Comparison of ENCODE assay signal across 1 cellular context in the genomic region with DNA sequence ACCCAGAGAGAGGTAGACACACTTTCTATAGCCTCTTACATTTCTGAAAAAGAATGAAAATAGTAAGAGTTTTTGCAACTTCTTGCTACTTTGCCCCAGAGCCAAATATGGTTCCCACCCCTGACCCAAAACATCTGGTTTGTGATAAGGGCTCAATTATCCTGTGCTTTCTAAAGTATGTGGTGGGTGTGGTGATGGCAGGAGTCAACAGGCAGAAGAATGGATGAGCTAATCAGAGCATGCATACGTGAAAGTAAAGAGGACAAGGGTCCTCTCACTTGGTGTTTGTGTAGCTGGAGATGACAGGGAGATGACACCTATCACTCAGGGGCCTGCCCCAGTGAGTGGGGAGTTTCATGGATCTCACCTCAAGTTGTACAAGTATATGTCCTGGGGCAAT.
A peak's percentile ranks its signal among the peaks of the same experiment; 100 is the strongest.
TF ChIP-seq lines count a peak whose summit lies in the region.

No MANE protein-coding gene starts in this region.

TF ChIP-seq in K562, 482 proteins besides CTCF, POLR2A, EP300 and RAD21 (continued from another document and continues in another):
- TF ChIP-seq RCOR1 (IDR thresholded peaks at IDR 0.05; ENCODE audit: borderline replicate concordance in 1 of 2, low read depth in 2 of 2, low read length in 2 of 2) (peak; percentile 42 to 96; a peak in 2 of 4 replicates), RNF2 (IDR thresholded peaks at IDR 0.05) (no peak; the same call in 1 of the 2 replicates), MEF2A (IDR thresholded peaks at IDR 0.05; ENCODE audit: control insufficient read depth, low read depth, low read length) (peak; percentile 31; the same call in 1 of the 2 replicates), FOXK2 (conservative IDR thresholded peaks at IDR 0.05 in 1 of 2, IDR thresholded peaks at IDR 0.05 in 1 of 2; ENCODE audit: low read depth in 2 of 2) (peak; percentile 87 to 90), KLF1 (tag; IDR thresholded peaks at IDR 0.05) (peak; percentile 55; the same call in 1 of the 2 replicates), TAL1 (IDR thresholded peaks at IDR 0.05) (peak; percentile 91), RAD51 (IDR thresholded peaks at IDR 0.05; ENCODE audit: borderline replicate concordance, low read depth) (0 out of 2 replicates have a peak, but pooled peaks have one; percentile 25), BHLHE40 (IDR thresholded peaks at IDR 0.05; ENCODE audit: low read length) (peak; percentile 48; the same call in 1 of the 2 replicates), SMARCE1 (IDR thresholded peaks at IDR 0.05) (peak; percentile 84), MTA3 (IDR thresholded peaks at IDR 0.05; ENCODE audit: borderline replicate concordance) (0 out of 2 replicates have a peak, but pooled peaks have one; percentile 57), THRAP3 (IDR thresholded peaks at IDR 0.05; ENCODE audit: borderline replicate concordance) (no peak), MBD2 (IDR thresholded peaks at IDR 0.05; ENCODE audit: borderline replicate concordance, low read depth) (0 out of 2 replicates have a peak, but pooled peaks have one; percentile 35), ZEB2 (IDR thresholded peaks at IDR 0.05) (peak; percentile 84), HOXB6 (CRISPR knock-in tag; IDR thresholded peaks at IDR 0.05; ENCODE audit: borderline replicate concordance) (no peak), HMG20B (CRISPR knock-in tag; IDR thresholded peaks at IDR 0.05) (no peak), POLR2AphosphoS5 (IDR thresholded peaks at IDR 0.05; ENCODE audit: control insufficient read depth, insufficient read depth, low read depth, low read length) (peak; percentile 85), ZFPM2 (CRISPR knock-in tag; IDR thresholded peaks at IDR 0.05) (no peak), PURB (CRISPR knock-in tag; IDR thresholded peaks at IDR 0.05; ENCODE audit: low read depth) (no peak), LARP7 (IDR thresholded peaks at IDR 0.05) (no peak), RFX5 (IDR thresholded peaks at IDR 0.05; ENCODE audit: low read depth, low read length) (no peak), GATA2 (CRISPR knock-in tag; IDR thresholded peaks at IDR 0.05) (peak; percentile 51; the same call in 1 of the 2 replicates), MIER1 (IDR thresholded peaks at IDR 0.05; ENCODE audit: low read depth) (no peak), NBN (IDR thresholded peaks at IDR 0.05; ENCODE audit: low read depth) (peak; percentile 77), FOXA3 (CRISPR knock-in tag; conservative IDR thresholded peaks at IDR 0.05 in 1 of 2, IDR thresholded peaks at IDR 0.05 in 1 of 2) (peak; percentile 36 to 71; a peak in 1 of 4 replicates), ZNF121 (CRISPR knock-in tag; conservative IDR thresholded peaks at IDR 0.05) (no peak), YY1 (IDR thresholded peaks at IDR 0.05; ENCODE audit: borderline replicate concordance in 1 of 3, control insufficient read depth in 1 of 3, extremely low read depth in 1 of 3, insufficient read depth in 3 of 3, insufficient read length in 1 of 3, insufficient replicate concordance in 2 of 3, low read depth in 1 of 3, low read length in 2 of 3) (peak in 1 of 3 experiments; percentile 51), ZNF124 (CRISPR knock-in tag; IDR thresholded peaks at IDR 0.05) (no peak), HDAC1 (IDR thresholded peaks at IDR 0.05) (peak in 1 of 2 experiments; percentile 91; a peak in 2 of 4 replicates), DACH1 (IDR thresholded peaks at IDR 0.05; ENCODE audit: partially characterized antibody) (peak; percentile 46), CREB1 (IDR thresholded peaks at IDR 0.05) (peak; percentile 47; the same call in 1 of the 2 replicates), CREB1 (CRISPR knock-in tag; IDR thresholded peaks at IDR 0.05) (no peak), NFYB (IDR thresholded peaks at IDR 0.05; ENCODE audit: extremely low read depth, insufficient read length) (no peak), ETV1 (tag; conservative IDR thresholded peaks at IDR 0.05; ENCODE audit: low read depth) (no peak), GTF2A2 (tag; IDR thresholded peaks at IDR 0.05) (no peak), GTF2E2 (tag; IDR thresholded peaks at IDR 0.05) (no peak), BDP1 (IDR thresholded peaks at IDR 0.05; ENCODE audit: insufficient read depth, insufficient read length) (no peak), HDAC3 (IDR thresholded peaks at IDR 0.05; ENCODE audit: borderline replicate concordance, partially characterized antibody) (peak; percentile 79), C11orf30 (IDR thresholded peaks at IDR 0.05; ENCODE audit: low read depth) (no peak), GABPB2 (CRISPR knock-in tag; conservative IDR thresholded peaks at IDR 0.05) (no peak), MAZ (CRISPR knock-in tag; conservative IDR thresholded peaks at IDR 0.05 in 1 of 2, IDR thresholded peaks at IDR 0.05 in 1 of 2) (0 out of 4 replicates have a peak, but pooled peaks of 1 of the 2 experiments have one; percentile 17), SAFB (IDR thresholded peaks at IDR 0.05; ENCODE audit: borderline replicate concordance, low read depth, low read length) (no peak), ZNF79 (CRISPR knock-in tag; IDR thresholded peaks at IDR 0.05; ENCODE audit: low read depth) (no peak), TEAD4 (IDR thresholded peaks at IDR 0.05; ENCODE audit: low read length) (peak; percentile 95), TEAD4 (CRISPR knock-in tag; IDR thresholded peaks at IDR 0.05; ENCODE audit: borderline replicate concordance) (no peak)
- TF ChIP-seq, protein P1, sequence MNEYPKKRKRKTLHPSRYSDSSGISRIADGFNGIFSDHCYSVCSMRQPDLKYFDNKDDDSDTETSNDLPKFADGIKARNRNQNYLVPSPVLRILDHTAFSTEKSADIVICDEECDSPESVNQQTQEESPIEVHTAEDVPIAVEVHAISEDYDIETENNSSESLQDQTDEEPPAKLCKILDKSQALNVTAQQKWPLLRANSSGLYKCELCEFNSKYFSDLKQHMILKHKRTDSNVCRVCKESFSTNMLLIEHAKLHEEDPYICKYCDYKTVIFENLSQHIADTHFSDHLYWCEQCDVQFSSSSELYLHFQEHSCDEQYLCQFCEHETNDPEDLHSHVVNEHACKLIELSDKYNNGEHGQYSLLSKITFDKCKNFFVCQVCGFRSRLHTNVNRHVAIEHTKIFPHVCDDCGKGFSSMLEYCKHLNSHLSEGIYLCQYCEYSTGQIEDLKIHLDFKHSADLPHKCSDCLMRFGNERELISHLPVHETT (CRISPR knock-in tag; conservative IDR thresholded peaks at IDR 0.05 in 1 of 2, IDR thresholded peaks at IDR 0.05 in 1 of 2) = no peak
- TF ChIP-seq, protein P2, sequence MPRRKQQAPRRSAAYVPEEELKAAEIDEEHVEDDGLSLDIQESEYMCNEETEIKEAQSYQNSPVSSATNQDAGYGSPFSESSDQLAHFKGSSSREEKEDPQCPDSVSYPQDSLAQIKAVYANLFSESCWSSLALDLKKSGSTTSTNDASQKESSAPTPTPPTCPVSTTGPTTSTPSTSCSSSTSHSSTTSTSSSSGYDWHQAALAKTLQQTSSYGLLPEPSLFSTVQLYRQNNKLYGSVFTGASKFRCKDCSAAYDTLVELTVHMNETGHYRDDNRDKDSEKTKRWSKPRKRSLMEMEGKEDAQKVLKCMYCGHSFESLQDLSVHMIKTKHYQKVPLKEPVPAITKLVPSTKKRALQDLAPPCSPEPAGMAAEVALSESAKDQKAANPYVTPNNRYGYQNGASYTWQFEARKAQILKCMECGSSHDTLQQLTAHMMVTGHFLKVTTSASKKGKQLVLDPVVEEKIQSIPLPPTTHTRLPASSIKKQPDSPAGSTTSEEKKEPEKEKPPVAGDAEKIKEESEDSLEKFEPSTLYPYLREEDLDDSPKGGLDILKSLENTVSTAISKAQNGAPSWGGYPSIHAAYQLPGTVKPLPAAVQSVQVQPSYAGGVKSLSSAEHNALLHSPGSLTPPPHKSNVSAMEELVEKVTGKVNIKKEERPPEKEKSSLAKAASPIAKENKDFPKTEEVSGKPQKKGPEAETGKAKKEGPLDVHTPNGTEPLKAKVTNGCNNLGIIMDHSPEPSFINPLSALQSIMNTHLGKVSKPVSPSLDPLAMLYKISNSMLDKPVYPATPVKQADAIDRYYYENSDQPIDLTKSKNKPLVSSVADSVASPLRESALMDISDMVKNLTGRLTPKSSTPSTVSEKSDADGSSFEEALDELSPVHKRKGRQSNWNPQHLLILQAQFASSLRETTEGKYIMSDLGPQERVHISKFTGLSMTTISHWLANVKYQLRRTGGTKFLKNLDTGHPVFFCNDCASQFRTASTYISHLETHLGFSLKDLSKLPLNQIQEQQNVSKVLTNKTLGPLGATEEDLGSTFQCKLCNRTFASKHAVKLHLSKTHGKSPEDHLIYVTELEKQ (CRISPR knock-in tag; IDR thresholded peaks at IDR 0.05) = peak; percentile 79; the same call in 1 of the 2 replicates
- TF ChIP-seq, protein P3, sequence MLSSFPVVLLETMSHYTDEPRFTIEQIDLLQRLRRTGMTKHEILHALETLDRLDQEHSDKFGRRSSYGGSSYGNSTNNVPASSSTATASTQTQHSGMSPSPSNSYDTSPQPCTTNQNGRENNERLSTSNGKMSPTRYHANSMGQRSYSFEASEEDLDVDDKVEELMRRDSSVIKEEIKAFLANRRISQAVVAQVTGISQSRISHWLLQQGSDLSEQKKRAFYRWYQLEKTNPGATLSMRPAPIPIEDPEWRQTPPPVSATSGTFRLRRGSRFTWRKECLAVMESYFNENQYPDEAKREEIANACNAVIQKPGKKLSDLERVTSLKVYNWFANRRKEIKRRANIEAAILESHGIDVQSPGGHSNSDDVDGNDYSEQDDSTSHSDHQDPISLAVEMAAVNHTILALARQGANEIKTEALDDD (IDR thresholded peaks at IDR 0.05) = peak; percentile 33; the same call in 1 of the 2 replicates
- TF ChIP-seq, protein P4, sequence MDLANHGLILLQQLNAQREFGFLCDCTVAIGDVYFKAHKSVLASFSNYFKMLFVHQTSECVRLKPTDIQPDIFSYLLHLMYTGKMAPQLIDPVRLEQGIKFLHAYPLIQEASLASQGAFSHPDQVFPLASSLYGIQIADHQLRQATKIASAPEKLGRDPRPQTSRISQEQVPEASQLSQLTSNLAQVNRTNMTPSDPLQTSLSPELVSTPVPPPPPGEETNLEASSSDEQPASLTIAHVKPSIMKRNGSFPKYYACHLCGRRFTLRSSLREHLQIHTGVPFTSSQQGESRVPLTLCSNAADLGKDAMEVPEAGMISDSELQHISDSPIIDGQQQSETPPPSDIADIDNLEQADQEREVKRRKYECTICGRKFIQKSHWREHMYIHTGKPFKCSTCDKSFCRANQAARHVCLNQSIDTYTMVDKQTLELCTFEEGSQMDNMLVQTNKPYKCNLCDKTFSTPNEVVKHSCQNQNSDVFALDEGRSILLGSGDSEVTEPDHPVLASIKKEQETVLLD (IDR thresholded peaks at IDR 0.05) = peak; percentile 42; the same call in 1 of the 2 replicates
- TF ChIP-seq, protein P5, sequence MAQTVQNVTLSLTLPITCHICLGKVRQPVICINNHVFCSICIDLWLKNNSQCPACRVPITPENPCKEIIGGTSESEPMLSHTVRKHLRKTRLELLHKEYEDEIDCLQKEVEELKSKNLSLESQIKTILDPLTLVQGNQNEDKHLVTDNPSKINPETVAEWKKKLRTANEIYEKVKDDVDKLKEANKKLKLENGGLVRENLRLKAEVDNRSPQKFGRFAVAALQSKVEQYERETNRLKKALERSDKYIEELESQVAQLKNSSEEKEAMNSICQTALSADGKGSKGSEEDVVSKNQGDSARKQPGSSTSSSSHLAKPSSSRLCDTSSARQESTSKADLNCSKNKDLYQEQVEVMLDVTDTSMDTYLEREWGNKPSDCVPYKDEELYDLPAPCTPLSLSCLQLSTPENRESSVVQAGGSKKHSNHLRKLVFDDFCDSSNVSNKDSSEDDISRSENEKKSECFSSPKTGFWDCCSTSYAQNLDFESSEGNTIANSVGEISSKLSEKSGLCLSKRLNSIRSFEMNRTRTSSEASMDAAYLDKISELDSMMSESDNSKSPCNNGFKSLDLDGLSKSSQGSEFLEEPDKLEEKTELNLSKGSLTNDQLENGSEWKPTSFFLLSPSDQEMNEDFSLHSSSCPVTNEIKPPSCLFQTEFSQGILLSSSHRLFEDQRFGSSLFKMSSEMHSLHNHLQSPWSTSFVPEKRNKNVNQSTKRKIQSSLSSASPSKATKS (CRISPR knock-in tag; IDR thresholded peaks at IDR 0.05) = no peak
- TF ChIP-seq, protein P6, sequence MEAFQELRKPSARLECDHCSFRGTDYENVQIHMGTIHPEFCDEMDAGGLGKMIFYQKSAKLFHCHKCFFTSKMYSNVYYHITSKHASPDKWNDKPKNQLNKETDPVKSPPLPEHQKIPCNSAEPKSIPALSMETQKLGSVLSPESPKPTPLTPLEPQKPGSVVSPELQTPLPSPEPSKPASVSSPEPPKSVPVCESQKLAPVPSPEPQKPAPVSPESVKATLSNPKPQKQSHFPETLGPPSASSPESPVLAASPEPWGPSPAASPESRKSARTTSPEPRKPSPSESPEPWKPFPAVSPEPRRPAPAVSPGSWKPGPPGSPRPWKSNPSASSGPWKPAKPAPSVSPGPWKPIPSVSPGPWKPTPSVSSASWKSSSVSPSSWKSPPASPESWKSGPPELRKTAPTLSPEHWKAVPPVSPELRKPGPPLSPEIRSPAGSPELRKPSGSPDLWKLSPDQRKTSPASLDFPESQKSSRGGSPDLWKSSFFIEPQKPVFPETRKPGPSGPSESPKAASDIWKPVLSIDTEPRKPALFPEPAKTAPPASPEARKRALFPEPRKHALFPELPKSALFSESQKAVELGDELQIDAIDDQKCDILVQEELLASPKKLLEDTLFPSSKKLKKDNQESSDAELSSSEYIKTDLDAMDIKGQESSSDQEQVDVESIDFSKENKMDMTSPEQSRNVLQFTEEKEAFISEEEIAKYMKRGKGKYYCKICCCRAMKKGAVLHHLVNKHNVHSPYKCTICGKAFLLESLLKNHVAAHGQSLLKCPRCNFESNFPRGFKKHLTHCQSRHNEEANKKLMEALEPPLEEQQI (IDR thresholded peaks at IDR 0.05) = 0 out of 2 replicates have a peak, but pooled peaks have one; percentile 32
- TF ChIP-seq, protein P7, sequence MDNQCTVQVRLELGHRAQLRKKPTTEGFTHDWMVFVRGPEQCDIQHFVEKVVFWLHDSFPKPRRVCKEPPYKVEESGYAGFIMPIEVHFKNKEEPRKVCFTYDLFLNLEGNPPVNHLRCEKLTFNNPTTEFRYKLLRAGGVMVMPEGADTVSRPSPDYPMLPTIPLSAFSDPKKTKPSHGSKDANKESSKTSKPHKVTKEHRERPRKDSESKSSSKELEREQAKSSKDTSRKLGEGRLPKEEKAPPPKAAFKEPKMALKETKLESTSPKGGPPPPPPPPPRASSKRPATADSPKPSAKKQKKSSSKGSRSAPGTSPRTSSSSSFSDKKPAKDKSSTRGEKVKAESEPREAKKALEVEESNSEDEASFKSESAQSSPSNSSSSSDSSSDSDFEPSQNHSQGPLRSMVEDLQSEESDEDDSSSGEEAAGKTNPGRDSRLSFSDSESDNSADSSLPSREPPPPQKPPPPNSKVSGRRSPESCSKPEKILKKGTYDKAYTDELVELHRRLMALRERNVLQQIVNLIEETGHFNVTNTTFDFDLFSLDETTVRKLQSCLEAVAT (IDR thresholded peaks at IDR 0.05) = peak in 1 of 2 experiments; percentile 79; a peak in 1 of 4 replicates
- TF ChIP-seq, protein P8, sequence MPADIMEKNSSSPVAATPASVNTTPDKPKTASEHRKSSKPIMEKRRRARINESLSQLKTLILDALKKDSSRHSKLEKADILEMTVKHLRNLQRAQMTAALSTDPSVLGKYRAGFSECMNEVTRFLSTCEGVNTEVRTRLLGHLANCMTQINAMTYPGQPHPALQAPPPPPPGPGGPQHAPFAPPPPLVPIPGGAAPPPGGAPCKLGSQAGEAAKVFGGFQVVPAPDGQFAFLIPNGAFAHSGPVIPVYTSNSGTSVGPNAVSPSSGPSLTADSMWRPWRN (IDR thresholded peaks at IDR 0.05; ENCODE audit: low read depth) = peak; percentile 75; the same call in 1 of the 2 replicates
